In the genomic region with DNA sequence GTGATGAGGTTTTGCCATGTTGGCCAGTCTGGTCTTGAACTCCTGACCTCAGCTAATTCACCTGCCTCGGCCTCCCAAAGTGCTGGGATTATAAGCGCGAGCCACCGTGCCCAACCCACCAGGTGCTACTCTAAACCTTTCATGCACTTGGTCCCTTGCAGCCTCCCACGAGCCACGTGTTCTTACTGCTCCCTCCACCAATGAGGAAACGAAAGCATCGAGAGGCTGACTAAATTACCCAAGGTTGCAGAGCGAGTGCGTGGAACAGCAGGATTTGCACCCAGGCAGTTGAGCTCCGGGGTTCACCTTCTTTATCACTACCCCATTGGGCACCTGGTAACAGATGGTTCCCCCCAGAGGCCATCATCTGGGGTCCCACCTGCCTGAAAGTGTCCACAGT, we compare ENCODE assay signal across 23 cellular contexts.
"Had no signal": no experiment of that assay in that cellular context is flagged by ENCODE, and none has a peak within 500 bp of the region (broad histone marks: within the 10 kb centered on the region; RNA-seq: fewer than 3 reads in every experiment).

No MANE protein-coding gene starts in this region.

- H3K9me3 Mint-ChIP-seq: activated T-cell treated with anti-CD3 and anti-CD28 coated beads, Interleukin-2, amount 50 U/mL, for 24 hours; activated T-helper 17 cell treated with anti-CD3 and anti-CD28 coated beads, Interleukin-2, amount 50 U/mL, for 72 hours; natural killer cell; T-helper 2 cell treated with Interferon-gamma antibody and Interleukin-4, amounts not matched to agents 5 μg/mL and 100 μg/mL, for 36 hours had no signal

- FAIRE-seq: astrocyte, TTC549 had no signal

- H3K4me3 Mint-ChIP-seq: activated CD8-positive, alpha-beta T cell treated with anti-CD3 and anti-CD28 coated beads, Interleukin-2, amount 10 ng/mL, durations not matched to agents 7 days and 5 days; activated naive CD8-positive, alpha-beta T cell; activated T-cell treated with anti-CD3 and anti-CD28 coated beads, Interleukin-2, amount 50 U/mL, for 24 hours; activated T-helper 17 cell treated with anti-CD3 and anti-CD28 coated beads, Interleukin-2, amount 50 U/mL, for 72 hours; natural killer cell; T-helper 2 cell treated with Interferon-gamma antibody and Interleukin-4, amounts not matched to agents 5 μg/mL and 100 μg/mL, for 36 hours had no signal

- H3K27ac ChIP-seq: gastrocnemius medialis, left ventricle myocardium inferior, psoas muscle, right atrium auricular region, spleen, thyroid gland had no signal

- H3K36me3 ChIP-seq: gastrocnemius medialis, left ventricle myocardium inferior, right atrium auricular region, spleen, thyroid gland had no signal

- H3K27ac Mint-ChIP-seq: activated CD8-positive, alpha-beta T cell treated with anti-CD3 and anti-CD28 coated beads, Interleukin-2, amount 10 ng/mL, durations not matched to agents 7 days and 5 days; activated naive CD8-positive, alpha-beta T cell; activated T-cell treated with anti-CD3 and anti-CD28 coated beads, Interleukin-2, amount 50 U/mL, for 24 hours; activated T-helper 17 cell treated with anti-CD3 and anti-CD28 coated beads, Interleukin-2, amount 50 U/mL, for 72 hours; natural killer cell; T-helper 2 cell treated with Interferon-gamma antibody and Interleukin-4, amounts not matched to agents 5 μg/mL and 100 μg/mL, for 36 hours had no signal

- H3K4me3 ChIP-seq: gastrocnemius medialis, left ventricle myocardium inferior, psoas muscle, right atrium auricular region, spleen, thyroid gland had no signal

- ATAC-seq: activated CD8-positive, alpha-beta T cell treated with anti-CD3 and anti-CD28 coated beads, Interleukin-2, amount 10 ng/mL, durations not matched to agents 7 days and 5 days; activated T-helper 17 cell treated with anti-CD3 and anti-CD28 coated beads, Interleukin-2, amount 50 U/mL, for 72 hours; gastrocnemius medialis; natural killer cell; psoas muscle had no signal

- H3K9me3 ChIP-seq: gastrocnemius medialis, left ventricle myocardium inferior, psoas muscle, right atrium auricular region, spleen, thyroid gland had no signal

- H3K4me1 ChIP-seq: gastrocnemius medialis, left ventricle myocardium inferior, psoas muscle, right atrium auricular region had no signal

- H3K27me3 ChIP-seq: gastrocnemius medialis, right atrium auricular region, spleen, thyroid gland had no signal

- H3K27me3 Mint-ChIP-seq: activated naive CD8-positive, alpha-beta T cell had no signal

- H3K36me3 Mint-ChIP-seq: activated naive CD8-positive, alpha-beta T cell; natural killer cell had no signal

- DNase-seq: activated CD4-positive, alpha-beta T cell treated with anti-CD3 and anti-CD28 coated beads for 1 hour; activated CD4-positive, alpha-beta T cell treated with anti-CD3 and anti-CD28 coated beads, Interleukin-2, amount 50 U/mL, for 1 hour; activated CD8-positive, alpha-beta T cell treated with anti-CD3 and anti-CD28 coated beads, Interleukin-2, amount 10 ng/mL, durations not matched to agents 7 days and 5 days; activated naive CD4-positive, alpha-beta T cell; activated T-cell treated with anti-CD3 and anti-CD28 coated beads, Interleukin-2, amount 50 U/mL, for 24 hours; central memory CD4-positive, alpha-beta T cell; effector memory CD4-positive, alpha-beta T cell; gastrocnemius medialis; hippocampal formation; left ventricle myocardium inferior; midbrain; natural killer cell; psoas muscle; spleen; stimulated activated CD4-positive, alpha-beta T cell treated with anti-CD3 and anti-CD28 coated beads, Interleukin-4, amount 100 ng/mL, for 1 hour; stimulated activated naive CD4-positive, alpha-beta T cell treated with Interleukin-2 at 50 U/mL for 16 hours; thyroid gland had no signal
